ENCODE assay signal across 21 cellular contexts in the genomic region with DNA sequence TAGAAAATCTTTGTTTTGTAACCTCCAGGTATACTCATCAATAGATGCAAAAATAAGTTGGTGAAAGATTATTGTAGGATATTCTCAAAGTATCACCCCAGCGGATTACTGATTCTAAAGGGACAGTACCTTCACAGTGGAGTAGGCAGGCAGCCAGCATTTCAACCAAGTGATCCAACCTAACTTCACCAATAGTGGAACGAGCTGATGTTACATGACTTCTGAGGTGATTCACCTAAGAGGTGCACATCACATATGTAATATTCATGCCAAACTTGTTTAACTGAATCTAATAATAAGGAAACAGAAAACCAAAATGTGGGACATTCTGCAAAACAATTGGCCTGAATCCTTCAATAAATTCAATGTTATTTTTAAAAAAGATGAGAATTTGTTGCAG. TPM values are rescaled to one million over a fixed set of nuclear protein-coding genes. Genes with fewer than 3 reads are reported as not detected.
DNase-seq lines count a peak whose midpoint lies in the region; ATAC-seq, FAIRE-seq and TF ChIP-seq lines count a peak whose summit lies in the region.
"Had no signal": no experiment of that assay in that cellular context is flagged by ENCODE, and none has a peak within 500 bp of the region (broad histone marks: within the 10 kb centered on the region; RNA-seq: fewer than 3 reads in every experiment).

No MANE protein-coding gene starts in this region.

- ATAC-seq in left ventricle myocardium superior (no peak), K562 (no peak), body of pancreas (no peak), esophagus mucosa (peak; percentile 61)
- ATAC-seq: GM12878 had no signal

- intact Hi-C loops in left ventricle myocardium inferior (cut with micrococcal nuclease) (no loop called here), left ventricle myocardium superior (cut with micrococcal nuclease) (no loop called here), K562 (cut with micrococcal nuclease) (no loop called here), body of pancreas (cut with DNase I) (no loop called here)

- H3K4me1 ChIP-seq in left ventricle myocardium inferior (peaks cover 92% of the 10 kb centered on the region), K562 (replicated peaks in 1 of 2; ENCODE audit: control insufficient read depth in 2 of 2, insufficient read depth in 2 of 2, low read length in 2 of 2) (no peaks in the 10 kb centered on the region), body of pancreas (peaks cover 82% of the 10 kb centered on the region)

- H3K36me3 ChIP-seq in left ventricle myocardium inferior (peaks cover 21% of the 10 kb centered on the region), K562 (ENCODE audit: control insufficient read depth, insufficient read depth, low read length) (no peaks in the 10 kb centered on the region), body of pancreas (replicated peaks in 1 of 2; ENCODE audit: insufficient read depth in 1 of 2, low read depth in 2 of 2) (no peaks in the 10 kb centered on the region), WERI-Rb-1 (no peaks in the 10 kb centered on the region)

- no peak for TF ChIP-seq CTCF in left ventricle myocardium inferior (IDR thresholded peaks at IDR 0.05; ENCODE audit: borderline replicate concordance)
- no peak for TF ChIP-seq CTCF in K562 (IDR thresholded peaks at IDR 0.05 in 2 of 3, conservative IDR thresholded peaks at IDR 0.05 in 1 of 3; ENCODE audit: insufficient read depth in 2 of 3, low read depth in 1 of 3, low read length in 3 of 3)
- TF ChIP-seq CTCF in body of pancreas (IDR thresholded peaks at IDR 0.05) = no peak
- no peak for TF ChIP-seq CTCF in WERI-Rb-1 (IDR thresholded peaks at IDR 0.05; ENCODE audit: low read depth, low read length)
- TF ChIP-seq CTCF in GM10248 (IDR thresholded peaks at IDR 0.05; ENCODE audit: control extremely low read depth, extremely low read depth, low read depth, missing control alignments) = no peak

- no peak overlapping the region for H3K4me2 ChIP-seq in K562 (ENCODE audit: insufficient read depth, low read length)

- H3K4me3 ChIP-seq in left ventricle myocardium inferior = no peak overlapping the region
- no peak overlapping the region for H3K4me3 ChIP-seq in K562
- no peak overlapping the region for H3K4me3 ChIP-seq in body of pancreas
- H3K4me3 ChIP-seq in WERI-Rb-1 (ENCODE audit: low read depth, low read length) = no peak overlapping the region
- H3K4me3 ChIP-seq: GM12878, GM23248 had no signal

- H2AFZ ChIP-seq in K562 (ENCODE audit: low read depth, low read length) = no peak overlapping the region
- H2AFZ ChIP-seq: GM23248 had no signal

- DNase-seq in left ventricle myocardium inferior (no peak), left ventricle myocardium superior (no peak), K562 (ENCODE audit: extremely low read depth in 1 of 4, low spot score in 3 of 4) (no peak), body of pancreas (no peak), KBM-7 (no peak), WERI-Rb-1 (no peak), GM10248 (ENCODE audit: extremely low spot score) (no peak)
- DNase-seq: Calu3; CD4-positive, alpha-beta memory T cell; COR-L47; DMS53; DMS79 treated with DMSO at 0.1 percent for 48 hours; GM23248; H7; HCEC 1CT had no signal

- H3K27me3 ChIP-seq in left ventricle myocardium inferior (ENCODE audit: low read depth) (no peaks in the 10 kb centered on the region), K562 (ENCODE audit: control insufficient read depth in 2 of 2, insufficient read depth in 2 of 2, low read length in 2 of 2) (peaks cover 16 to 51% of the 10 kb centered on the region in 2 experiments), body of pancreas (no peaks in the 10 kb centered on the region), WERI-Rb-1 (ENCODE audit: insufficient read depth, low read depth, severe bottlenecking) (no peaks in the 10 kb centered on the region)

- H3K9me3 ChIP-seq in left ventricle myocardium inferior (replicated peaks) = no peaks in the 10 kb centered on the region
- H3K9me3 ChIP-seq in K562 (replicated peaks; ENCODE audit: control insufficient read depth, insufficient read depth, low read depth, low read length) = no peaks in the 10 kb centered on the region
- no peaks in the 10 kb centered on the region for H3K9me3 ChIP-seq in body of pancreas
- no peaks in the 10 kb centered on the region for H3K9me3 ChIP-seq in WERI-Rb-1 (ENCODE audit: severe bottlenecking)

- H4K20me1 ChIP-seq in K562 (replicated peaks; ENCODE audit: control insufficient read depth, insufficient read depth, low read length) = no peaks in the 10 kb centered on the region

- WGBS in K562 (ENCODE audit: insufficient coverage, low coverage, missing lambda C conversion rate) = 0% methylated on average over 2 of the region's 2 CpGs
- 81 to 90% methylated on average over 2 of the region's 2 CpGs for WGBS in body of pancreas, 2 donors

- no peaks in the 10 kb centered on the region for H3K9me1 ChIP-seq in K562 (ENCODE audit: control insufficient read depth, insufficient read depth, low read length)

- BruUV-seq in K562 (replicated peaks; lab: Mats Ljungman, UMichigan) = no TSS peak

- CTCF ChIA-PET in K562 (lab: Yijun Ruan, JAX; ENCODE audit: low intra/inter-chr PET ratio) (no interaction called here), GM10248 (lab: Yijun Ruan, JAX) (interaction anchor here (1.4 kb wide), 1 partner anchor 45 kb away, joined by 4 read pairs; no protein-coding TSS in a partner anchor)

- no peak overlapping the region for H3K9ac ChIP-seq in K562 (ENCODE audit: insufficient read depth in 1 of 2, low read depth in 2 of 2, low read length in 2 of 2)
- H3K9ac ChIP-seq: GM23248 had no signal

- H3K27ac ChIP-seq in left ventricle myocardium inferior (replicated peaks) (peak overlapping the region; percentile 95), K562 (ENCODE audit: extremely low read depth, low read depth, low read length) (no peak overlapping the region), body of pancreas (peak overlapping the region in 3 of 4 donors; percentile 89 to 92 (median 89)), WERI-Rb-1 (no peak overlapping the region)
- H3K27ac ChIP-seq: GM23248 had no signal

- in situ Hi-C loops in K562 (cut with MboI) (no loop called here), KBM-7 (cut with MboI; ENCODE audit: low pct_unique_long_range_greater_than_20kb, low sequenced_read_pairs) (no loop called here)

- no peak for TF ChIP-seq EP300 in K562 (IDR thresholded peaks at IDR 0.05; ENCODE audit: low read length)

- POLR2A ChIA-PET in K562 (lab: Yijun Ruan, JAX) = interaction anchor here (0.6 kb wide), 1 partner anchor 10 kb away, joined by 3 read pairs; no protein-coding TSS in a partner anchor
- POLR2A ChIA-PET in GM10248 (lab: Yijun Ruan, JAX) = no interaction called here

- TF ChIP-seq POLR2A in K562 (conservative IDR thresholded peaks at IDR 0.05) = no peak
- TF ChIP-seq POLR2A in body of pancreas (IDR thresholded peaks at IDR 0.05) = no peak

- FAIRE-seq in K562 (lab: Jason Lieb, UNC) = peak; percentile 11
- FAIRE-seq: G401.6, GM12878, GM19239, H1 had no signal

- TF ChIP-seq RAD21 in K562 (CRISPR knock-in tag; conservative IDR thresholded peaks at IDR 0.05 in 1 of 2, IDR thresholded peaks at IDR 0.05 in 1 of 2) = no peak

- H3K79me2 ChIP-seq in K562 (ENCODE audit: control insufficient read depth, insufficient read depth, low read length) = no peaks in the 10 kb centered on the region

TF ChIP-seq in K562, 482 proteins besides CTCF, POLR2A, EP300 and RAD21:
- TF ChIP-seq, protein P1, sequence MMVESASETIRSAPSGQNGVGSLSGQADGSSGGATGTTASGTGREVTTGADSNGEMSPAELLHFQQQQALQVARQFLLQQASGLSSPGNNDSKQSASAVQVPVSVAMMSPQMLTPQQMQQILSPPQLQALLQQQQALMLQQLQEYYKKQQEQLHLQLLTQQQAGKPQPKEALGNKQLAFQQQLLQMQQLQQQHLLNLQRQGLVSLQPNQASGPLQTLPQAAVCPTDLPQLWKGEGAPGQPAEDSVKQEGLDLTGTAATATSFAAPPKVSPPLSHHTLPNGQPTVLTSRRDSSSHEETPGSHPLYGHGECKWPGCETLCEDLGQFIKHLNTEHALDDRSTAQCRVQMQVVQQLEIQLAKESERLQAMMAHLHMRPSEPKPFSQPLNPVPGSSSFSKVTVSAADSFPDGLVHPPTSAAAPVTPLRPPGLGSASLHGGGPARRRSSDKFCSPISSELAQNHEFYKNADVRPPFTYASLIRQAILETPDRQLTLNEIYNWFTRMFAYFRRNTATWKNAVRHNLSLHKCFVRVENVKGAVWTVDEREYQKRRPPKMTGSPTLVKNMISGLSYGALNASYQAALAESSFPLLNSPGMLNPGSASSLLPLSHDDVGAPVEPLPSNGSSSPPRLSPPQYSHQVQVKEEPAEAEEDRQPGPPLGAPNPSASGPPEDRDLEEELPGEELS (CRISPR knock-in tag; IDR thresholded peaks at IDR 0.05; ENCODE audit: borderline replicate concordance) = no peak
- TF ChIP-seq NEUROD1 (IDR thresholded peaks at IDR 0.05; ENCODE audit: borderline replicate concordance, low read depth, low read length, partially characterized antibody) = no peak
- no peak for TF ChIP-seq ETV1 (tag; conservative IDR thresholded peaks at IDR 0.05; ENCODE audit: low read depth)
- no peak for TF ChIP-seq TAF7 (tag; IDR thresholded peaks at IDR 0.05)
TF ChIP-seq in K562: peak in this region for 0.

RNA-seq across cellular contexts. Expression of gene MYZAP, which starts 14.3 kb away (rescaled TPM):
- total RNA-seq in left ventricle myocardium inferior (934 TPM), left ventricle myocardium superior (930 TPM), K562 (2014; rRNA removed) (not detected in 2 replicates), K562 (2014; rRNA removed; fragmentation: Illumina TruSeq; extraction: Trizol) (not detected in 2 replicates), K562 (2015; rRNA removed; fragmentation: Illumina TruSeq; extraction: Trizol) (not detected in 2 replicates), K562 (2021) (not detected in 2 replicates), body of pancreas (10 to 100 TPM; 10.9 to 16.3 TPM), esophagus mucosa (19.8 TPM)
- total RNA-seq in K562 (2011; cell fraction: chromatin; rRNA removed; ENCODE audit: low replicate concordance) = not detected in 2 replicates
- not detected in 2 replicates for total RNA-seq in K562 (2011; cell fraction: nucleolus; rRNA removed)
- total RNA-seq in K562 (2011; cell fraction: nucleoplasm; rRNA removed) = not detected in 2 replicates
- polyA plus RNA-seq in K562 (2011; rRNA removed) (0.03 TPM in 1 of 2 replicates, not detected in the other), K562 (2014; fragmentation: Illumina TruSeq; extraction: Trizol) (not detected in 2 replicates), K562 (2014; fragmentation: Nextera tagmentation; extraction: Ambion mirVana) (not detected), K562 (2014; rRNA removed) (not detected in 2 replicates)
- polyA plus RNA-seq in K562 (2011; cell fraction: cytosol; rRNA removed) = not detected in 2 replicates
- not detected in 2 replicates for polyA plus RNA-seq in K562 (2011; cell fraction: nucleus; rRNA removed)
- not detected in 2 replicates for polyA plus RNA-seq in K562 (2012)
- not detected in 2 replicates for polyA minus RNA-seq in K562 (2011; rRNA and poly(A)+ RNA removed)
- polyA minus RNA-seq in K562 (2011; cell fraction: cytosol; rRNA and poly(A)+ RNA removed) = not detected in 2 replicates
- polyA minus RNA-seq in K562 (2011; cell fraction: nucleus; rRNA and poly(A)+ RNA removed) = not detected in 2 replicates
- total RNA-seq: A673, GM12878, GM23248 had no signal
- polyA plus RNA-seq: GM12878 had no signal

Comparison
In these comparisons a context has a peak if more than half of its experiments do, and no peak if none do; other contexts are left out.
1. H3K27ac ChIP-seq: peak in left ventricle myocardium inferior (single experiment) and body of pancreas (3 of 4); none in K562 (single experiment) and WERI-Rb-1 (single experiment).
2. RNA of gene MYZAP, which starts 14.3 kb away (total RNA-seq): 934 TPM in left ventricle myocardium inferior (single experiment) and 930 TPM in left ventricle myocardium superior (single experiment); 19.8 TPM in esophagus mucosa (single experiment), 10.9 to 16.3 TPM in body of pancreas and not detected in K562; every median in the first group is over 10 times any median in the second.